ENCODE assay signal across 1 cellular context in the genomic region with DNA sequence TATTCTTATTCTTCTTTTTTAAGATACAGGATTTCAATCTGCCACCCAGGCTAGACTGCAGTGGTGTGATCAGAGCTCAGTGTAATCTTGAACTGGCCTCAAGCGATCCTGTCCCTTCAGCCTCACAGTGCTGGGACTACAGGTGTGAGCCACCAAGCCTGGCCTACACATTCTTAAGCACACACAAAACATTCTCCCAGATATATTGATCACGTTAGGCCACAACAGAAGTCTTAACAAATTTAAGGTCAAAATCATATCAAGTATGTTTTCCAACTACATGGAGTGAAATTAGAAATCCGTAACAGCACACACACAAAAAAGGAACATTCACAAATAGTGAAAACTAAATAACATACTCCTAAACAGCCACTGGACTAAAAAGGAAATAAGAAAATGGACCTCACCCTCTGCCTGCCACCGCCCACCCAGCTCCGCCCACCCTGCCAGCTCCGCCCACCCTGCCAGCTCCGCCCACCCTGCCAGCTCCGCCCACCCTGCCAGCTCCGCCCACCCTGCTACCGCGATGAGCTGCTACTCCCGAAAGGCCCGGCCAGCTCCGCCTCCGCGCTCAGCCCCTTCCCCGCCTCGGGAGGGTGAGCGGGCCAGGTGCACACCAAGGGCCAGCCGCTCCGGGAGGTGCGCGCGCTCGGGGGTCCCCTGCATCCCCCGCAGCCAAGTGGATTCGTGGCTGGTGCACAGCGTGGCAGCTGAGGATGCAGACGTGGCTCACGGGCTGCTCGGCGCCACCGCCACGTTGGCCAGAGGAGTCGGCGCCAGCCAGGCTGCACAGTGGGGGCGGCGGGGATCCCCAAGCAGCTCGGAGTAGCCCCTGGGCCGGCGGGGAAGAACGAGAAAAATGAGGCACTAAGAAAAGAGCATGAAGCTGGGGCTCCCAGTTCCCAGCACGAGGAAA.
A peak's percentile ranks its signal among the peaks of the same experiment; 100 is the strongest.
TF ChIP-seq lines count a peak whose summit lies in the region.

No MANE protein-coding gene starts in this region.

TF ChIP-seq in SK-N-SH, 30 proteins besides CTCF, POLR2A, EP300 and RAD21 (continued from another document):
- TF ChIP-seq, protein P1, sequence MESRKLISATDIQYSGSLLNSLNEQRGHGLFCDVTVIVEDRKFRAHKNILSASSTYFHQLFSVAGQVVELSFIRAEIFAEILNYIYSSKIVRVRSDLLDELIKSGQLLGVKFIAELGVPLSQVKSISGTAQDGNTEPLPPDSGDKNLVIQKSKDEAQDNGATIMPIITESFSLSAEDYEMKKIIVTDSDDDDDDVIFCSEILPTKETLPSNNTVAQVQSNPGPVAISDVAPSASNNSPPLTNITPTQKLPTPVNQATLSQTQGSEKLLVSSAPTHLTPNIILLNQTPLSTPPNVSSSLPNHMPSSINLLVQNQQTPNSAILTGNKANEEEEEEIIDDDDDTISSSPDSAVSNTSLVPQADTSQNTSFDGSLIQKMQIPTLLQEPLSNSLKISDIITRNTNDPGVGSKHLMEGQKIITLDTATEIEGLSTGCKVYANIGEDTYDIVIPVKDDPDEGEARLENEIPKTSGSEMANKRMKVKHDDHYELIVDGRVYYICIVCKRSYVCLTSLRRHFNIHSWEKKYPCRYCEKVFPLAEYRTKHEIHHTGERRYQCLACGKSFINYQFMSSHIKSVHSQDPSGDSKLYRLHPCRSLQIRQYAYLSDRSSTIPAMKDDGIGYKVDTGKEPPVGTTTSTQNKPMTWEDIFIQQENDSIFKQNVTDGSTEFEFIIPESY (IDR thresholded peaks at IDR 0.05; ENCODE audit: borderline replicate concordance, low read depth) = 0 out of 2 replicates have a peak, but pooled peaks have one; percentile 60
- TF ChIP-seq POLR2AphosphoS5 (IDR thresholded peaks at IDR 0.05; ENCODE audit: low read depth, low read length) (peak; percentile 51), MXI1 (IDR thresholded peaks at IDR 0.05; ENCODE audit: low read depth, low read length) (peak; percentile 42; the same call in 1 of the 2 replicates)
